15 cellular contexts compared by ENCODE assay signal in genomic region chr19:18487576-18488402, GRCh38. TPM values are rescaled to one million over a fixed set of nuclear protein-coding genes. Genes with fewer than 3 reads are reported as not detected.
DNase-seq lines count a peak whose midpoint lies in the region; ATAC-seq, FAIRE-seq and TF ChIP-seq lines count a peak whose summit lies in the region.
"Had no signal": no experiment of that assay in that cellular context is flagged by ENCODE, and none has a peak within 500 bp of the region (broad histone marks: within the 10 kb centered on the region; RNA-seq: fewer than 3 reads in every experiment).

No MANE protein-coding gene starts in this region.

- WGBS in HepG2 (ENCODE audit: low lambda C conversion rate): 94% methylated on average over 10 of the region's 17 CpGs

- no peak for TF ChIP-seq CTCF in HepG2 (CRISPR knock-in tag; IDR thresholded peaks at IDR 0.05)
- TF ChIP-seq CTCF in upper lobe of right lung (IDR thresholded peaks at IDR 0.05): peak; percentile 26

- no TSS peak for BruUV-seq in HepG2 (replicated peaks; lab: Mats Ljungman, UMichigan)

- H3K27me3 ChIP-seq in HepG2 (ENCODE audit: control insufficient read depth in 1 of 2, insufficient read depth in 2 of 2, low read length in 2 of 2): no peaks in the 10 kb centered on the region
- no peaks in the 10 kb centered on the region for H3K27me3 ChIP-seq in upper lobe of right lung

- no peak overlapping the region for H3K4me2 ChIP-seq in HepG2 (ENCODE audit: low read depth, low read length)

- H3K4me3 ChIP-seq in HepG2 (replicated peaks in 1 of 3; ENCODE audit: insufficient read depth in 1 of 3, low read depth in 2 of 3, low read length in 3 of 3) (no peak overlapping the region), upper lobe of right lung (no peak overlapping the region)
- H3K4me3 ChIP-seq: lower lobe of right lung had no signal

- peaks cover 2% of the 10 kb centered on the region for H3K36me3 Mint-ChIP-seq in activated naive CD8-positive, alpha-beta T cell treated with anti-CD3 and anti-CD28 coated beads, Interleukin-2, amount 50 U/mL, for 24 hours (ENCODE audit: low read depth)
- H3K36me3 Mint-ChIP-seq: brain had no signal

- H3K9me3 ChIP-seq in HepG2 (ENCODE audit: low read length): no peaks in the 10 kb centered on the region
- H3K9me3 ChIP-seq in upper lobe of right lung: no peaks in the 10 kb centered on the region
- H3K9me3 ChIP-seq: lower lobe of right lung had no signal

- H3K4me1 Mint-ChIP-seq in activated naive CD8-positive, alpha-beta T cell treated with anti-CD3 and anti-CD28 coated beads, Interleukin-2, amount 50 U/mL, for 24 hours: peaks cover 57% of the 10 kb centered on the region

- peak overlapping the region; percentile 57 for H3K27ac Mint-ChIP-seq in activated naive CD8-positive, alpha-beta T cell treated with anti-CD3 and anti-CD28 coated beads, Interleukin-2, amount 50 U/mL, for 24 hours

- no peak for FAIRE-seq in HepG2 (lab: Jason Lieb, UNC)

- no peak for ATAC-seq in Right ventricle myocardium superior (ENCODE audit: poor library complexity)
- ATAC-seq in left cardiac atrium: no peak
- no peak for ATAC-seq in activated naive CD8-positive, alpha-beta T cell treated with anti-CD3 and anti-CD28 coated beads, Interleukin-2, amount 50 U/mL, for 24 hours
- ATAC-seq in HepG2: no peak
- no peak for ATAC-seq in upper lobe of right lung
- ATAC-seq in HG03039 (IDR thresholded peaks at IDR 0.05; ENCODE audit: unreplicated experiment): no peak

- H4K20me1 ChIP-seq in HepG2 (ENCODE audit: insufficient read depth, low read length): peaks cover 79% of the 10 kb centered on the region

- in situ Hi-C loops in HepG2 (cut with HindIII; ENCODE audit: extremely low pct_ligation_motif_present, low pct_unique_long_range_greater_than_20kb): no loop called here

- no peak overlapping the region for H3K9ac ChIP-seq in HepG2 (ENCODE audit: insufficient read depth, low read depth, low read length)

- H3K4me1 ChIP-seq in HepG2 (ENCODE audit: insufficient read depth, low read length) (peaks cover 58% of the 10 kb centered on the region), upper lobe of right lung (peaks cover 86% of the 10 kb centered on the region)

- TF ChIP-seq POLR2A in HepG2 (IDR thresholded peaks at IDR 0.05; ENCODE audit: insufficient read depth in 1 of 2, low read depth in 2 of 2, low read length in 2 of 2): no peak

- H3K4me3 Mint-ChIP-seq in activated naive CD8-positive, alpha-beta T cell treated with anti-CD3 and anti-CD28 coated beads, Interleukin-2, amount 50 U/mL, for 24 hours: no peak overlapping the region
- H3K4me3 Mint-ChIP-seq: activated CD4-positive, alpha-beta T cell treated with anti-CD3 and anti-CD28 coated beads for 36 hours had no signal

- peaks cover 0 to 1% of the 10 kb centered on the region in 2 experiments; a peak in 3 of 5 replicates for H3K36me3 ChIP-seq in HepG2 (replicated peaks in 1 of 2; ENCODE audit: control insufficient read depth in 1 of 2, insufficient read depth in 2 of 2, low read length in 2 of 2)
- no peaks in the 10 kb centered on the region for H3K36me3 ChIP-seq in upper lobe of right lung
- H3K36me3 ChIP-seq: lower lobe of right lung had no signal

- no peak for TF ChIP-seq RAD21 in HepG2 (CRISPR knock-in tag; IDR thresholded peaks at IDR 0.05)

- H3K27ac ChIP-seq in HepG2 (ENCODE audit: extremely low read length, insufficient read depth, low read length) (no peak overlapping the region), upper lobe of right lung (no peak overlapping the region)
- H3K27ac ChIP-seq: lower lobe of right lung had no signal

- no peaks in the 10 kb centered on the region for H3K27me3 Mint-ChIP-seq in activated naive CD8-positive, alpha-beta T cell treated with anti-CD3 and anti-CD28 coated beads, Interleukin-2, amount 50 U/mL, for 24 hours
- H3K27me3 Mint-ChIP-seq: activated CD4-positive, alpha-beta T cell treated with anti-CD3 and anti-CD28 coated beads for 36 hours; brain had no signal

- intact Hi-C loops in Right ventricle myocardium superior (cut with DNase I) (no loop called here), left cardiac atrium (cut with DNase I) (loop anchor here in 1 of 2 donors (2.0 kb wide), 1 partner anchor 33 kb away; no protein-coding TSS in a partner anchor), HepG2 (cut with micrococcal nuclease; ENCODE audit: unreplicated experiment) (loop anchor here (5.0 kb wide), 1 partner anchor 35 kb away; the partner anchor contains the start of gene ELL), upper lobe of right lung (cut with DNase I) (no loop called here)

- no peak overlapping the region for H2AFZ ChIP-seq in HepG2 (ENCODE audit: low read length)

- no peaks in the 10 kb centered on the region for H3K9me3 Mint-ChIP-seq in activated naive CD8-positive, alpha-beta T cell treated with anti-CD3 and anti-CD28 coated beads, Interleukin-2, amount 50 U/mL, for 24 hours

- no peak for TF ChIP-seq EP300 in HepG2 (IDR thresholded peaks at IDR 0.05; ENCODE audit: low read depth in 2 of 2, low read length in 2 of 2)
- TF ChIP-seq EP300 in HepG2 (CRISPR knock-in tag; IDR thresholded peaks at IDR 0.05; ENCODE audit: borderline replicate concordance): no peak

- peak; percentile 33 for DNase-seq in Right ventricle myocardium superior
- DNase-seq in left cardiac atrium: no peak
- DNase-seq in activated naive CD8-positive, alpha-beta T cell treated with anti-CD3 and anti-CD28 coated beads, Interleukin-2, amount 50 U/mL, for 24 hours: no peak
- no peak for DNase-seq in HepG2 (ENCODE audit: low spot score)
- no peak for DNase-seq in upper lobe of right lung
- DNase-seq in NCI-H1048 (lab: John Stamatoyannopoulos, UW): no peak
- no peak for DNase-seq in putamen (ENCODE audit: low spot score)
- DNase-seq: DMS79 treated with DMSO at 0.1 percent for 48 hours, lower lobe of right lung, NCI-H1417 treated with DMSO at 0.1 percent for 48 hours, NCI-H446 treated with DMSO at 0.1 percent for 48 hours, occipital lobe had no signal

- CTCF ChIA-PET in HepG2 (lab: Yijun Ruan, JAX; ENCODE audit: low intra/inter-chr PET ratio, low total read pairs): interaction anchor here (0.6 to 1.6 kb wide), 2 partner anchors 18 to 32 kb away, joined by 3 read pairs; no protein-coding TSS in a partner anchor

- H3K79me2 ChIP-seq in HepG2 (ENCODE audit: insufficient read depth, low read length): peaks cover 81% of the 10 kb centered on the region

- POLR2A ChIA-PET in HepG2 (lab: Yijun Ruan, JAX): interaction anchor here (1.4 to 2.1 kb wide), 4 partner anchors 9 to 84 kb away, joined by 3 to 16 read pairs (median 6); partner anchors contain the start of gene UBA52

RNA-seq across cellular contexts. Expression of gene ELL, which starts 34.1 kb away (rescaled TPM):
- total RNA-seq in Right ventricle myocardium superior: 7.5 TPM
- 10 to 100 TPM; 10.8 to 18.7 TPM for total RNA-seq in left cardiac atrium
- total RNA-seq in HepG2 (2016; rRNA removed; fragmentation: Illumina TruSeq; extraction: Trizol): 3.2 and 3.7 TPM in 2 replicates
- 0.71 and 1.1 TPM in 2 replicates for total RNA-seq in HepG2 (2016; cell fraction: cytosol; rRNA removed; fragmentation: Illumina TruSeq; extraction: Trizol; ENCODE audit: low read depth)
- 2.7 and 4.1 TPM in 2 replicates for total RNA-seq in HepG2 (2016; cell fraction: insoluble cytoplasmic fraction; rRNA removed; fragmentation: Illumina TruSeq; extraction: Trizol)
- total RNA-seq in HepG2 (2016; cell fraction: membrane; rRNA removed; fragmentation: Illumina TruSeq; extraction: Trizol): 2.3 and 2.5 TPM in 2 replicates
- total RNA-seq in HepG2 (2016; cell fraction: nucleus; rRNA removed; fragmentation: Illumina TruSeq; extraction: Trizol): 3.3 and 4.8 TPM in 2 replicates
- polyA plus RNA-seq in HepG2 (2011; rRNA removed): 5.4 and 5.8 TPM in 2 replicates
- polyA plus RNA-seq in HepG2 (2011; cell fraction: cytosol; rRNA removed): 3.2 and 4.3 TPM in 2 replicates
- polyA plus RNA-seq in HepG2 (2011; cell fraction: nucleus; rRNA removed): 27.1 and 34.7 TPM in 2 replicates
- 7.1 TPM in 2 replicates for polyA plus RNA-seq in HepG2 (2012)
- polyA plus RNA-seq in HepG2 (2016; cell fraction: cytosol; fragmentation: Illumina TruSeq; extraction: Trizol; ENCODE audit: low read depth): 0.20 and 0.33 TPM in 2 replicates
- 3.1 and 4.0 TPM in 2 replicates for polyA plus RNA-seq in HepG2 (2016; cell fraction: insoluble cytoplasmic fraction; fragmentation: Illumina TruSeq; extraction: Trizol; ENCODE audit: low read depth)
- 1.0 and 1.1 TPM in 2 replicates for polyA plus RNA-seq in HepG2 (2016; cell fraction: membrane; fragmentation: Illumina TruSeq; extraction: Trizol; ENCODE audit: low read depth)
- 5.1 and 5.2 TPM in 2 replicates for polyA plus RNA-seq in HepG2 (2016; cell fraction: nucleus; fragmentation: Illumina TruSeq; extraction: Trizol; ENCODE audit: insufficient read depth, low read depth)
- 6.3 and 17.2 TPM in 2 replicates for polyA minus RNA-seq in HepG2 (2011; rRNA and poly(A)+ RNA removed; ENCODE audit: low replicate concordance)
- 6.0 and 8.8 TPM in 2 replicates for polyA minus RNA-seq in HepG2 (2011; cell fraction: cytosol; rRNA and poly(A)+ RNA removed)
- 12.9 and 14.3 TPM in 2 replicates for polyA minus RNA-seq in HepG2 (2011; cell fraction: nucleus; rRNA and poly(A)+ RNA removed)
- 17.7 TPM for total RNA-seq in upper lobe of right lung

RNA-seq across cellular contexts. Expression of gene ISYNA1, which starts 49.9 kb away (rescaled TPM):
- 26.0 TPM for total RNA-seq in Right ventricle myocardium superior
- total RNA-seq in left cardiac atrium: 10 to 100 TPM; 29.2 to 44.6 TPM
- 29.4 and 48.5 TPM in 2 replicates for total RNA-seq in HepG2 (2016; rRNA removed; fragmentation: Illumina TruSeq; extraction: Trizol)
- 8.4 and 10.1 TPM in 2 replicates for total RNA-seq in HepG2 (2016; cell fraction: cytosol; rRNA removed; fragmentation: Illumina TruSeq; extraction: Trizol; ENCODE audit: low read depth)
- 29.3 and 46.4 TPM in 2 replicates for total RNA-seq in HepG2 (2016; cell fraction: insoluble cytoplasmic fraction; rRNA removed; fragmentation: Illumina TruSeq; extraction: Trizol)
- 16.0 and 18.7 TPM in 2 replicates for total RNA-seq in HepG2 (2016; cell fraction: membrane; rRNA removed; fragmentation: Illumina TruSeq; extraction: Trizol)
- total RNA-seq in HepG2 (2016; cell fraction: nucleus; rRNA removed; fragmentation: Illumina TruSeq; extraction: Trizol): 33.6 and 37.4 TPM in 2 replicates
- polyA plus RNA-seq in HepG2 (2011; rRNA removed): 29.6 and 36.5 TPM in 2 replicates
- polyA plus RNA-seq in HepG2 (2011; cell fraction: cytosol; rRNA removed): 14.0 and 25.3 TPM in 2 replicates
- 246 and 367 TPM in 2 replicates for polyA plus RNA-seq in HepG2 (2011; cell fraction: nucleus; rRNA removed)
- 32.5 and 49.8 TPM in 2 replicates for polyA plus RNA-seq in HepG2 (2012)
- 16.0 and 16.5 TPM in 2 replicates for polyA plus RNA-seq in HepG2 (2016; cell fraction: cytosol; fragmentation: Illumina TruSeq; extraction: Trizol; ENCODE audit: low read depth)
- 44.6 and 57.4 TPM in 2 replicates for polyA plus RNA-seq in HepG2 (2016; cell fraction: insoluble cytoplasmic fraction; fragmentation: Illumina TruSeq; extraction: Trizol; ENCODE audit: low read depth)
- polyA plus RNA-seq in HepG2 (2016; cell fraction: membrane; fragmentation: Illumina TruSeq; extraction: Trizol; ENCODE audit: low read depth): 18.1 and 22.4 TPM in 2 replicates
- 103 and 119 TPM in 2 replicates for polyA plus RNA-seq in HepG2 (2016; cell fraction: nucleus; fragmentation: Illumina TruSeq; extraction: Trizol; ENCODE audit: insufficient read depth, low read depth)
- 1.3 and 50.2 TPM in 2 replicates for polyA minus RNA-seq in HepG2 (2011; rRNA and poly(A)+ RNA removed; ENCODE audit: low replicate concordance)
- 20.4 and 29.0 TPM in 2 replicates for polyA minus RNA-seq in HepG2 (2011; cell fraction: cytosol; rRNA and poly(A)+ RNA removed)
- polyA minus RNA-seq in HepG2 (2011; cell fraction: nucleus; rRNA and poly(A)+ RNA removed): 13.3 and 14.3 TPM in 2 replicates
- 34.6 TPM for total RNA-seq in upper lobe of right lung

RNA-seq across cellular contexts. Expression of gene FKBP8, which starts 55.6 kb away (rescaled TPM):
- total RNA-seq in Right ventricle myocardium superior (182 TPM), left cardiac atrium (100 to 1,000 TPM; 169 to 174 TPM), HepG2 (2016; rRNA removed; fragmentation: Illumina TruSeq; extraction: Trizol) (75.1 and 81.7 TPM in 2 replicates), upper lobe of right lung (201 TPM)
- 75.9 and 83.0 TPM in 2 replicates for total RNA-seq in HepG2 (2016; cell fraction: cytosol; rRNA removed; fragmentation: Illumina TruSeq; extraction: Trizol; ENCODE audit: low read depth)
- total RNA-seq in HepG2 (2016; cell fraction: insoluble cytoplasmic fraction; rRNA removed; fragmentation: Illumina TruSeq; extraction: Trizol): 78.1 and 87.6 TPM in 2 replicates
- total RNA-seq in HepG2 (2016; cell fraction: membrane; rRNA removed; fragmentation: Illumina TruSeq; extraction: Trizol): 92.2 and 111 TPM in 2 replicates
- total RNA-seq in HepG2 (2016; cell fraction: nucleus; rRNA removed; fragmentation: Illumina TruSeq; extraction: Trizol): 32.7 and 42.9 TPM in 2 replicates
- polyA plus RNA-seq in HepG2 (2011; rRNA removed): 93.9 and 135 TPM in 2 replicates
- 101 and 179 TPM in 2 replicates for polyA plus RNA-seq in HepG2 (2011; cell fraction: cytosol; rRNA removed)
- 159 and 173 TPM in 2 replicates for polyA plus RNA-seq in HepG2 (2011; cell fraction: nucleus; rRNA removed)
- 93.8 and 130 TPM in 2 replicates for polyA plus RNA-seq in HepG2 (2012)
- 84.6 and 95.1 TPM in 2 replicates for polyA plus RNA-seq in HepG2 (2016; cell fraction: cytosol; fragmentation: Illumina TruSeq; extraction: Trizol; ENCODE audit: low read depth)
- polyA plus RNA-seq in HepG2 (2016; cell fraction: insoluble cytoplasmic fraction; fragmentation: Illumina TruSeq; extraction: Trizol; ENCODE audit: low read depth): 107 and 111 TPM in 2 replicates
- polyA plus RNA-seq in HepG2 (2016; cell fraction: membrane; fragmentation: Illumina TruSeq; extraction: Trizol; ENCODE audit: low read depth): 117 and 126 TPM in 2 replicates
- 80.5 and 87.9 TPM in 2 replicates for polyA plus RNA-seq in HepG2 (2016; cell fraction: nucleus; fragmentation: Illumina TruSeq; extraction: Trizol; ENCODE audit: insufficient read depth, low read depth)
- 96.9 and 151 TPM in 2 replicates for polyA minus RNA-seq in HepG2 (2011; rRNA and poly(A)+ RNA removed; ENCODE audit: low replicate concordance)
- 63.3 and 77.3 TPM in 2 replicates for polyA minus RNA-seq in HepG2 (2011; cell fraction: cytosol; rRNA and poly(A)+ RNA removed)
- polyA minus RNA-seq in HepG2 (2011; cell fraction: nucleus; rRNA and poly(A)+ RNA removed): 16.6 and 20.1 TPM in 2 replicates
